ENCODE assay signal across 19 cellular contexts in the genomic region with DNA sequence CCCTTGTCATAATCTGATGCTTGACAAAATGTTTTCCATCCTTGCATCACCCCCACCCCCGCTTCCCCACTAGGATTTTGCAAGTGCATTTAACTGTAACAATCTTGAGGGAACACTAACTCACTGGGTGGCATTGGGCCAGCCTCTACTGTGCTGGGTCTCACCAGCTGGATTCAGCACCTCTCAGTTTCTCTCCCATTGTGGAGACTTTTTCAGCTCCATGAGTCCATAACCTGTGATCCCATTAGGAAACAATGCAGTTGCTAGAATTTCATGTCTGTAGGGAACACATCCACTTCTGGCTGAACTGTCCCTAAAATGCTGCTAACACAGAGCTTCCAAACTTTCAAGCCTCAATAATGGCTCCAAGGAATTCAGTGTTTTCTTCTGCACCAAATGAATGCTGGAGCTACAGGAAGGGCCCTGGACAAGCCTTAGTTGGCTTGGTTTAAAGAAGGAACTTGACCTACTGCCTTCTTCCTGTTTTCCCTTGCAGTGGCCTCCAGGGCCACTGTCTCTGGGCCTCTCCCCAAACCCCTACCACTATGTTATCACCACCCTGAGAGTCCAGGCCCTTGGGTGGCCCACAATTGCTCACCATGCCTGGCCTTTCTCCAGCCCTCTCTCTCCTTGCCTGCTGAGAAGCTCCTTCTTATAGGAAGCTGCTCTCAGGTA. TPM values are rescaled to one million over a fixed set of nuclear protein-coding genes. Genes with fewer than 3 reads are reported as not detected.
A peak's percentile ranks its signal among the peaks of the same experiment; 100 is the strongest.
DNase-seq lines count a peak whose midpoint lies in the region; ATAC-seq and TF ChIP-seq lines count a peak whose summit lies in the region.
"Had no signal": no experiment of that assay in that cellular context is flagged by ENCODE, and none has a peak within 500 bp of the region (broad histone marks: within the 10 kb centered on the region; RNA-seq: fewer than 3 reads in every experiment).

No MANE protein-coding gene starts in this region.

- ATAC-seq in heart left ventricle (peak; percentile 52 to 83 (median 70)), psoas muscle (peak in 2 of 4 donors; percentile 36 to 55), HG03521 (IDR thresholded peaks at IDR 0.05; ENCODE audit: unreplicated experiment) (no peak)

- no peaks in the 10 kb centered on the region for H3K27me3 ChIP-seq in heart left ventricle
- H3K27me3 ChIP-seq in psoas muscle (ENCODE audit: insufficient read depth in 3 of 3, low read length in 2 of 3) = no peaks in the 10 kb centered on the region
- H3K27me3 ChIP-seq: hepatocyte, SJCRH30, uterus had no signal

- peak overlapping the region; percentile 37 to 87 (median 80) for H3K27ac Mint-ChIP-seq in CD14-positive monocyte

- H3K27me3 Mint-ChIP-seq in CD14-positive monocyte (ENCODE audit: low read depth in 3 of 3) = peaks cover 0 to 3% (median 2%) of the 10 kb centered on the region in 3 donors

- no peaks in the 10 kb centered on the region for H3K9me3 ChIP-seq in heart left ventricle
- no peaks in the 10 kb centered on the region for H3K9me3 ChIP-seq in psoas muscle
- H3K9me3 ChIP-seq: SJCRH30, uterus had no signal

- H3K27ac ChIP-seq in heart left ventricle = peak overlapping the region in 9 of 12 donors; percentile 8 to 69 (median 42)
- H3K27ac ChIP-seq in psoas muscle = peak overlapping the region; percentile 23
- H3K27ac ChIP-seq: hepatocyte, SJCRH30, uterus, WERI-Rb-1 had no signal

- TF ChIP-seq CTCF in CD14-positive monocyte (IDR thresholded peaks at IDR 0.05) (no peak), heart left ventricle (IDR thresholded peaks at IDR 0.05) (no peak), psoas muscle (IDR thresholded peaks at IDR 0.05) (no peak)

- H3K36me3 ChIP-seq in heart left ventricle = no peaks in the 10 kb centered on the region
- no peaks in the 10 kb centered on the region for H3K36me3 ChIP-seq in psoas muscle (ENCODE audit: insufficient read depth in 1 of 2, low read depth in 1 of 2)
- H3K36me3 ChIP-seq: SJCRH30, uterus, WERI-Rb-1 had no signal

- no peak overlapping the region for H3K4me3 ChIP-seq in heart left ventricle
- no peak overlapping the region for H3K4me3 ChIP-seq in psoas muscle
- H3K4me3 ChIP-seq: hepatocyte, SJCRH30, uterus had no signal

- 72 to 89% (median 86%) methylated on average over 1 of the region's 1 CpG for WGBS in heart left ventricle, 4 donors
- WGBS in psoas muscle, 3 donors = 68 to 90% (median 88%) methylated on average over 1 of the region's 1 CpG

- H3K4me1 Mint-ChIP-seq in CD14-positive monocyte = peaks cover 31% of the 10 kb centered on the region

- peak overlapping the region in 1 of 2 donors; percentile 59 for H3K4me3 Mint-ChIP-seq in CD14-positive monocyte

- H3K4me1 ChIP-seq in heart left ventricle (peaks cover 0 to 38% (median 8%) of the 10 kb centered on the region in 12 donors), psoas muscle (no peaks in the 10 kb centered on the region)
- H3K4me1 ChIP-seq: SJCRH30, uterus had no signal

- intact Hi-C loops in CD14-positive monocyte (cut with micrococcal nuclease) = no loop called here
- intact Hi-C loops in heart left ventricle (cut with DNase I) = loop anchor here in 1 of 10 donors (5.0 kb wide), 1 partner anchor 50 kb away; no protein-coding TSS in a partner anchor
- intact Hi-C loops in psoas muscle (cut with DNase I) = no loop called here

- peaks cover 0 to 2% of the 10 kb centered on the region in 2 donors for H3K36me3 Mint-ChIP-seq in CD14-positive monocyte

- no peak for TF ChIP-seq POLR2A in heart left ventricle (IDR thresholded peaks at IDR 0.05)

- DNase-seq in CD14-positive monocyte (ENCODE audit: low spot score) = peak; percentile 54
- peak; percentile 62 for DNase-seq in SKM-1 (lab: John Stamatoyannopoulos, UW; ENCODE audit: unreplicated experiment)
- peak in 4 of 5 donors; percentile 46 to 71 (median 61) for DNase-seq in heart left ventricle
- peak; percentile 68 to 82 for DNase-seq in psoas muscle
- no peak for DNase-seq in nucleus accumbens (lab: John Stamatoyannopoulos, UW)
- no peak for DNase-seq in NCI-H748 (lab: John Stamatoyannopoulos, UW; ENCODE audit: unreplicated experiment)
- no peak for DNase-seq in GDM1 (lab: John Stamatoyannopoulos, UW)
- DNase-seq: activated naive CD4-positive, alpha-beta T cell treated with Interleukin-2 at 50 U/mL for 16 hours; DMS153; Karpas-422; NCI-H2029 treated with DMSO at 0.1 percent for 48 hours; SJCRH30; uterus; WERI-Rb-1 had no signal

- peaks cover 0 to 2% (median 0%) of the 10 kb centered on the region in 7 donors for H3K9me3 Mint-ChIP-seq in CD14-positive monocyte

RNA-seq across cellular contexts. Expression of a gene that starts 15.6 kb away (rescaled TPM):
- polyA plus RNA-seq in CD14-positive monocyte (not detected), heart left ventricle (under 1 TPM; 0.15 to 0.43 TPM), psoas muscle (1 to 10 TPM in 1 of 3 donors, under 1 TPM in 2; 0.10 to 4.7 (median 0.21) TPM)
- total RNA-seq in heart left ventricle (1 to 10 TPM in 4 of 9 donors, under 1 TPM in 5; 0.21 to 5.4 (median 0.83) TPM), psoas muscle (under 1 TPM; 0.21 to 0.71 (median 0.27) TPM)
- total RNA-seq: bronchial epithelial cell, endothelial cell of umbilical vein, osteocyte, SJCRH30, uterus had no signal
- polyA plus RNA-seq: endothelial cell of umbilical vein had no signal

RNA-seq across cellular contexts. Expression of a gene that starts 18.7 kb away (rescaled TPM):
- polyA plus RNA-seq in CD14-positive monocyte = not detected
- total RNA-seq in heart left ventricle = 10 to 100 TPM in 7 of 9 donors, 1 to 10 TPM in 2; 7.2 to 15.3 (median 10.4) TPM
- 1 to 10 TPM; 1.1 to 2.9 TPM for polyA plus RNA-seq in heart left ventricle
- 1 to 10 TPM in 3 of 4 donors, under 1 TPM in 1; 0.07 to 1.7 (median 1.4) TPM for total RNA-seq in psoas muscle
- 1 to 10 TPM in 1 of 3 donors, under 1 TPM in 2; 0.27 to 1.3 (median 0.77) TPM for polyA plus RNA-seq in psoas muscle
- total RNA-seq: endothelial cell of umbilical vein, osteocyte had no signal
- polyA plus RNA-seq: endothelial cell of umbilical vein had no signal

Comparison
In these comparisons a context has a peak if more than half of its experiments do, and no peak if none do; other contexts are left out.
1. DNase-seq: peak in CD14-positive monocyte (single experiment), SKM-1 (single experiment), heart left ventricle (4 of 5) and psoas muscle (2 of 2); none in nucleus accumbens (0 of 56), NCI-H748 (single experiment) and GDM1 (single experiment).